Comparison of ENCODE assay signal across 38 cellular contexts in genomic region chr17:58661499-58661898, GRCh38. TPM values are rescaled to one million over a fixed set of nuclear protein-coding genes. Genes with fewer than 3 reads are reported as not detected.
"Had no signal": no experiment of that assay in that cellular context is flagged by ENCODE, and none has a peak within 500 bp of the region (broad histone marks: within the 10 kb centered on the region; RNA-seq: fewer than 3 reads in every experiment).

No MANE protein-coding gene starts in this region.

- H3K9ac ChIP-seq: KMS-11 had no signal

- H3K4me3 ChIP-seq: Peyer's patch, SJSA1 had no signal

- H3K36me3 Mint-ChIP-seq: activated naive CD4-positive, alpha-beta T cell treated with anti-CD3 and anti-CD28 coated beads, Interleukin-2, amount 10 ng/mL, durations not matched to agents 7 days and 5 days; T-cell had no signal

- H3K4me2 ChIP-seq: KMS-11 had no signal

- H3K27me3 ChIP-seq: brain microvascular endothelial cell, Peyer's patch, SJSA1 had no signal

- H3K4me1 ChIP-seq: Peyer's patch had no signal

- H3K27ac ChIP-seq: brain microvascular endothelial cell, KMS-11, Peyer's patch, SJSA1, VCaP had no signal

- ATAC-seq: activated CD8-positive, alpha-beta memory T cell treated with anti-CD3 and anti-CD28 coated beads, Interleukin-2, amount 10 ng/mL, durations not matched to agents 7 days and 5 days; PC-3; SK-N-SH treated with all-trans-retinoic acid at 6 μM for 48 hours; T-cell had no signal

- H3K27ac Mint-ChIP-seq: activated CD4-positive, alpha-beta memory T cell treated with anti-CD3 and anti-CD28 coated beads, Interleukin-2, amount 10 ng/mL, durations not matched to agents 7 days and 5 days; activated CD8-positive, alpha-beta memory T cell treated with anti-CD3 and anti-CD28 coated beads, Interleukin-2, amount 10 ng/mL, durations not matched to agents 7 days and 5 days; activated naive CD4-positive, alpha-beta T cell treated with anti-CD3 and anti-CD28 coated beads, Interleukin-2, amount 10 ng/mL, durations not matched to agents 7 days and 5 days; activated naive CD8-positive, alpha-beta T cell treated with anti-CD3 and anti-CD28 coated beads for 36 hours; T-cell had no signal

- H3K9me3 ChIP-seq: Peyer's patch, SJSA1 had no signal

- H3K36me3 ChIP-seq: brain microvascular endothelial cell, Peyer's patch, SJSA1 had no signal

- H3K4me3 Mint-ChIP-seq: activated CD4-positive, alpha-beta memory T cell treated with anti-CD3 and anti-CD28 coated beads, Interleukin-2, amount 10 ng/mL, durations not matched to agents 7 days and 5 days; activated CD8-positive, alpha-beta memory T cell treated with anti-CD3 and anti-CD28 coated beads, Interleukin-2, amount 10 ng/mL, durations not matched to agents 7 days and 5 days; activated naive CD4-positive, alpha-beta T cell treated with anti-CD3 and anti-CD28 coated beads, Interleukin-2, amount 10 ng/mL, durations not matched to agents 7 days and 5 days; activated naive CD8-positive, alpha-beta T cell treated with anti-CD3 and anti-CD28 coated beads for 36 hours had no signal

- DNase-seq: activated CD4-positive, alpha-beta memory T cell treated with anti-CD3 and anti-CD28 coated beads, Interleukin-2, amount 10 ng/mL, durations not matched to agents 7 days and 5 days; activated CD4-positive, alpha-beta T cell treated with anti-CD3 and anti-CD28 coated beads for 1 hour; activated CD4-positive, alpha-beta T cell treated with anti-CD3 and anti-CD28 coated beads for 48 hours; activated CD4-positive, CD25-positive, alpha-beta regulatory T cell; activated CD8-positive, alpha-beta memory T cell treated with anti-CD3 and anti-CD28 coated beads for 24 hours; activated CD8-positive, alpha-beta memory T cell treated with anti-CD3 and anti-CD28 coated beads, Interleukin-2, amount 10 ng/mL, durations not matched to agents 7 days and 5 days; activated CD8-positive, alpha-beta memory T cell treated with anti-CD3 and anti-CD28 coated beads, Interleukin-2, amount 50 U/mL, for 48 hours; activated effector memory CD4-positive, alpha-beta T cell treated with Interleukin-2 at 50 U/mL for 16 hours; activated naive CD4-positive, alpha-beta T cell treated with anti-CD3 and anti-CD28 coated beads, Interleukin-2, amount 10 ng/mL, durations not matched to agents 7 days and 5 days; activated naive CD8-positive, alpha-beta T cell treated with anti-CD3 and anti-CD28 coated beads for 36 hours; activated T-cell treated with anti-CD3 and anti-CD28 coated beads, Interleukin-2, amount 50 U/mL, for 48 hours; amniotic stem cell; aorta; brain microvascular endothelial cell; central memory CD4-positive, alpha-beta T cell; MM.1S; MV-4-11; NCI-H1092; NCI-H1436 treated with DMSO at 0.1 percent for 48 hours; NCI-H1694 treated with DMSO at 0.1 percent for 48 hours; NCI-H2029; NCI-H345; NCI-H510A; NCI-H526; NCI-H748 treated with DMSO at 0.1 percent for 48 hours; NK-92 treated with Interleukin-12 subunit alpha and Interleukin-12 subunit beta, amount 100 ng/mL, for 24 hours; PC-3; Peyer's patch; RPMI8226; SHP77 treated with DMSO at 0.1 percent for 48 hours; T-cell; T-helper 2 cell; T-helper 9 cell had no signal

- H3K9me3 Mint-ChIP-seq: activated CD4-positive, alpha-beta memory T cell treated with anti-CD3 and anti-CD28 coated beads, Interleukin-2, amount 10 ng/mL, durations not matched to agents 7 days and 5 days; T-cell had no signal

RNA-seq across cellular contexts. Expression of gene TEX14, which starts 30.3 kb away (rescaled TPM):
- total RNA-seq: LHCN-M2 had no signal
